Comparison of ENCODE assay signal across 8 cellular contexts in genomic region chr1:165697491-165697880, GRCh38. TPM values are rescaled to one million over a fixed set of nuclear protein-coding genes. Genes with fewer than 3 reads are reported as not detected.
DNase-seq lines count a peak whose midpoint lies in the region; ATAC-seq and TF ChIP-seq lines count a peak whose summit lies in the region.

No MANE protein-coding gene starts in this region.

- no peaks in the 10 kb centered on the region for H4K20me1 ChIP-seq in DND-41 (ENCODE audit: insufficient read depth, low read length)
- peaks cover 8% of the 10 kb centered on the region for H4K20me1 ChIP-seq in osteoblast (ENCODE audit: insufficient read depth, low read length)

- peak overlapping the region; percentile 90 for H3K9ac ChIP-seq in DND-41 (ENCODE audit: low read depth, low read length)
- H3K9ac ChIP-seq in endocrine pancreas (ENCODE audit: control insufficient read depth, insufficient read depth, low read length), result no peak overlapping the region

- H3K36me3 ChIP-seq in DND-41 (ENCODE audit: insufficient read depth, low read length) (peaks cover 6% of the 10 kb centered on the region; the same call in 1 of the 2 replicates), endocrine pancreas (ENCODE audit: control insufficient read depth, insufficient read depth, low read length) (no peaks in the 10 kb centered on the region), osteoblast (ENCODE audit: insufficient read depth, low read length) (peaks cover 5% of the 10 kb centered on the region)

- H3K27ac ChIP-seq in DND-41 (ENCODE audit: low read length), result peak overlapping the region; percentile 99
- peak overlapping the region; percentile 78 for H3K27ac ChIP-seq in osteoblast (ENCODE audit: low read depth, low read length)

- TF ChIP-seq CTCF in DND-41 (IDR thresholded peaks at IDR 0.05; ENCODE audit: borderline replicate concordance, extremely low read depth, low read length, poor library complexity, severe bottlenecking) (no peak), osteoblast (IDR thresholded peaks at IDR 0.05; ENCODE audit: extremely low read depth, low read depth, low read length) (no peak)

- H2AFZ ChIP-seq in DND-41 (ENCODE audit: low read depth, low read length) (peak overlapping the region; percentile 98), osteoblast (ENCODE audit: low read length) (no peak overlapping the region)

- no peak for DNase-seq in DND-41
- peak; percentile 6 for DNase-seq in NCI-H226
- DNase-seq in osteoblast (ENCODE audit: insufficient read length, low spot score, missing footprints), result no peak
- no peak for DNase-seq in NCI-H2171 (lab: John Stamatoyannopoulos, UW)
- DNase-seq in cerebellar nuclear complex (lab: John Stamatoyannopoulos, UW), result no peak
- DNase-seq in T1000 (lab: John Stamatoyannopoulos, UW), result no peak

- H3K79me2 ChIP-seq in DND-41 (ENCODE audit: insufficient read depth, low read length) (peaks cover 49% of the 10 kb centered on the region), osteoblast (ENCODE audit: insufficient read depth, low read length) (peaks cover 24% of the 10 kb centered on the region)

- peak overlapping the region; percentile 83 to 99 for H3K4me3 ChIP-seq in DND-41 (ENCODE audit: low read depth in 1 of 2, low read length in 2 of 2)
- H3K4me3 ChIP-seq in endocrine pancreas (ENCODE audit: control insufficient read depth, insufficient read depth, low read length), result peak overlapping the region; percentile 67
- H3K4me3 ChIP-seq in osteoblast (ENCODE audit: insufficient read depth, low read length), result peak overlapping the region; percentile 93

- H3K9me3 ChIP-seq in DND-41 (ENCODE audit: insufficient read depth, low read length, severe bottlenecking), result no peaks in the 10 kb centered on the region
- H3K9me3 ChIP-seq in endocrine pancreas (ENCODE audit: control insufficient read depth, low read length), result no peaks in the 10 kb centered on the region
- no peaks in the 10 kb centered on the region for H3K9me3 ChIP-seq in osteoblast (ENCODE audit: low read depth, low read length)

- H3K27me3 ChIP-seq in DND-41 (ENCODE audit: insufficient read depth, low read length, poor library complexity) (no peaks in the 10 kb centered on the region), endocrine pancreas (ENCODE audit: control insufficient read depth, insufficient read depth, low read length) (no peaks in the 10 kb centered on the region), osteoblast (ENCODE audit: insufficient read depth, low read length) (no peaks in the 10 kb centered on the region)

- H3K4me1 ChIP-seq in DND-41 (ENCODE audit: insufficient read depth, low read length), result peaks cover 35% of the 10 kb centered on the region
- H3K4me1 ChIP-seq in endocrine pancreas (ENCODE audit: control insufficient read depth, insufficient read depth, low read length), result peaks cover 9% of the 10 kb centered on the region
- peaks cover 19% of the 10 kb centered on the region for H3K4me1 ChIP-seq in osteoblast (ENCODE audit: insufficient read depth, low read length)

- H3K4me2 ChIP-seq in DND-41 (ENCODE audit: insufficient read depth, low read length) (peak overlapping the region; percentile 97), osteoblast (ENCODE audit: insufficient read depth, low read length) (peak overlapping the region; percentile 90)

- no peak for ATAC-seq in DND-41 (ENCODE audit: insufficient read depth, low read depth)
- no peak for ATAC-seq in HG02610 (IDR thresholded peaks at IDR 0.05; ENCODE audit: unreplicated experiment)

RNA-seq across cellular contexts. Expression of gene ALDH9A1, which starts 0.9 kb away (rescaled TPM):
- total RNA-seq in osteoblast, result 118 and 119 TPM in 2 replicates
